In the genomic region with DNA sequence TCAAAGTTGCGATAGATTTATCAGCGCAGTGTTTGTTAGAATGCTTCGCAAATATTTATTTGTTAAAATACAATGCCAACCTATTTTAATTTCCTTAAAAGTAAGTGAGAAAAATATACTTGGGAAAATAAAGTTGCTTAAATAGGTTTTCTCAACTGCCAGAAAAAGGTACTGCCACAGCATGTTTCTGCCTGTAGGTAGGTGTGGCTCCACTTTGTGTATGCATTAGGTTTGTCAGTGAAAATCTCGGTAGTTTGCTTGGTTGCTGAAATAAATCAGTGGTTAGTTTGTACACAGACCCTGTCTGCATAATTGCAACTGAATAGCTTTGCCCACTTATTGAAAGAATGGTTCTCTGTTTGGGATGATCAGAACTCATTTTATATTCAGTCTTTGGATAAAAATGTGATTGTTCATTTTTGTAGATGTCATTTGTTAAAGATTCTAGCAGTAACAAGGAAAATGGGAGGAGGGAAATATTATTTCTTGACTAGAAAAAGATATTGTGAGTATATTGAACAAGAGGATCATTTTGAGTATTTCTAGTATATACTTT, we compare ENCODE assay signal across 24 cellular contexts. TPM values are rescaled to one million over a fixed set of nuclear protein-coding genes. Genes with fewer than 3 reads are reported as not detected.
A peak's percentile ranks its signal among the peaks of the same experiment; 100 is the strongest.
DNase-seq lines count a peak whose midpoint lies in the region; ATAC-seq, FAIRE-seq and TF ChIP-seq lines count a peak whose summit lies in the region.
"Had no signal": no experiment of that assay in that cellular context is flagged by ENCODE, and none has a peak within 500 bp of the region (broad histone marks: within the 10 kb centered on the region; RNA-seq: fewer than 3 reads in every experiment).

No MANE protein-coding gene starts in this region.

- ATAC-seq in HG02973 (IDR thresholded peaks at IDR 0.05; ENCODE audit: unreplicated experiment), result no peak
- ATAC-seq: body of pancreas; K562; left cardiac atrium; Right ventricle myocardium inferior; stimulated activated naive CD8-positive, alpha-beta T cell treated with anti-CD3 and anti-CD28 coated beads, Interleukin-15, Interleukin-2, amounts not matched to agents 100 U/mL and 50 U/mL, for 24 hours had no signal

- no peaks in the 10 kb centered on the region for H3K27me3 Mint-ChIP-seq in MCF 10A (ENCODE audit: insufficient read depth, unreplicated experiment)
- H3K27me3 Mint-ChIP-seq in activated T-helper 2 cell treated with anti-CD3 and anti-CD28 coated beads, Interferon-gamma antibody, Interleukin-2, Interleukin-4, amounts not matched to agents 10 μg/mL and 5 μg/mL and 100 μg/mL, durations not matched to agents 14 hours and 24 hours and 36 hours (ENCODE audit: low read depth), result no peaks in the 10 kb centered on the region
- H3K27me3 Mint-ChIP-seq: activated naive CD8-positive, alpha-beta T cell treated with anti-CD3 and anti-CD28 coated beads, Interleukin-2, amount 10 ng/mL, durations not matched to agents 7 days and 5 days; B cell; dendritic cell treated with granulocyte-macrophage colony-stimulating factor and Interleukin-4, amounts not matched to agents 40 ng/mL and 50 ng/mL, for 4 days; progenitor cell of endocrine pancreas had no signal

- H3K9me3 Mint-ChIP-seq in MCF 10A (ENCODE audit: unreplicated experiment), result no peaks in the 10 kb centered on the region
- no peaks in the 10 kb centered on the region for H3K9me3 Mint-ChIP-seq in activated T-helper 2 cell treated with anti-CD3 and anti-CD28 coated beads, Interferon-gamma antibody, Interleukin-2, Interleukin-4, amounts not matched to agents 10 μg/mL and 5 μg/mL and 100 μg/mL, durations not matched to agents 14 hours and 24 hours and 36 hours
- H3K9me3 Mint-ChIP-seq: activated T-helper 1 cell treated with anti-CD3 and anti-CD28 coated beads, Interleukin-12 subunit alpha, Interleukin-12 subunit beta, Interleukin-2, Interleukin-4 antibody, amounts not matched to agents 30 ng/mL and 10 ng/mL and 1 ng/mL, durations not matched to agents 14 hours and 24 hours and 36 hours; dendritic cell treated with granulocyte-macrophage colony-stimulating factor and Interleukin-4, amounts not matched to agents 40 ng/mL and 50 ng/mL, for 4 days had no signal

- no peak overlapping the region for H3K4me3 Mint-ChIP-seq in MCF 10A (ENCODE audit: unreplicated experiment)
- H3K4me3 Mint-ChIP-seq in activated T-helper 2 cell treated with anti-CD3 and anti-CD28 coated beads, Interferon-gamma antibody, Interleukin-2, Interleukin-4, amounts not matched to agents 10 μg/mL and 5 μg/mL and 100 μg/mL, durations not matched to agents 14 hours and 24 hours and 36 hours (ENCODE audit: low read depth), result no peak overlapping the region
- H3K4me3 Mint-ChIP-seq: activated naive CD8-positive, alpha-beta T cell treated with anti-CD3 and anti-CD28 coated beads, Interleukin-2, amount 10 ng/mL, durations not matched to agents 7 days and 5 days; activated T-helper 1 cell treated with anti-CD3 and anti-CD28 coated beads, Interleukin-12 subunit alpha, Interleukin-12 subunit beta, Interleukin-2, Interleukin-4 antibody, amounts not matched to agents 30 ng/mL and 10 ng/mL and 1 ng/mL, durations not matched to agents 14 hours and 24 hours and 36 hours; B cell; dendritic cell treated with granulocyte-macrophage colony-stimulating factor and Interleukin-4, amounts not matched to agents 40 ng/mL and 50 ng/mL, for 4 days had no signal

- peaks cover 5% of the 10 kb centered on the region for H3K36me3 Mint-ChIP-seq in MCF 10A (ENCODE audit: insufficient read depth, unreplicated experiment)
- H3K36me3 Mint-ChIP-seq in activated T-helper 2 cell treated with anti-CD3 and anti-CD28 coated beads, Interferon-gamma antibody, Interleukin-2, Interleukin-4, amounts not matched to agents 10 μg/mL and 5 μg/mL and 100 μg/mL, durations not matched to agents 14 hours and 24 hours and 36 hours (ENCODE audit: low read depth), result peaks cover 3% of the 10 kb centered on the region

- H3K27ac ChIP-seq in breast epithelium (no peak overlapping the region), esophagus squamous epithelium (peak overlapping the region; percentile 56 to 82 (median 72)), vagina (peak overlapping the region; percentile 32)
- H3K27ac ChIP-seq: 22Rv1, body of pancreas had no signal

- H3K4me1 ChIP-seq in breast epithelium, result no peaks in the 10 kb centered on the region
- peaks cover 0 to 52% (median 0%) of the 10 kb centered on the region in 3 donors for H3K4me1 ChIP-seq in esophagus squamous epithelium
- peaks cover 29% of the 10 kb centered on the region for H3K4me1 ChIP-seq in vagina
- H3K4me1 ChIP-seq: body of pancreas had no signal

- WGBS in esophagus squamous epithelium, 2 donors, result 31 to 56% methylated on average over 4 of the region's 4 CpGs

- POLR2A ChIA-PET in MCF 10A (lab: Yijun Ruan, JAX), result interaction anchor here (0.9 to 6.7 kb wide), 6 partner anchors 9 to 245 kb away, joined by 3 to 79 read pairs (median 6); a partner anchor contains a TSS

- H3K4me3 ChIP-seq in breast epithelium (no peak overlapping the region), esophagus squamous epithelium (peak overlapping the region in 1 of 4 donors; percentile 31), vagina (no peak overlapping the region)
- H3K4me3 ChIP-seq: body of pancreas, K562 had no signal

- H3K27ac Mint-ChIP-seq in MCF 10A (ENCODE audit: low read depth, unreplicated experiment), result peak overlapping the region; percentile 41
- no peak overlapping the region for H3K27ac Mint-ChIP-seq in activated T-helper 2 cell treated with anti-CD3 and anti-CD28 coated beads, Interferon-gamma antibody, Interleukin-2, Interleukin-4, amounts not matched to agents 10 μg/mL and 5 μg/mL and 100 μg/mL, durations not matched to agents 14 hours and 24 hours and 36 hours
- H3K27ac Mint-ChIP-seq: activated naive CD8-positive, alpha-beta T cell treated with anti-CD3 and anti-CD28 coated beads, Interleukin-2, amount 10 ng/mL, durations not matched to agents 7 days and 5 days; activated T-helper 1 cell treated with anti-CD3 and anti-CD28 coated beads, Interleukin-12 subunit alpha, Interleukin-12 subunit beta, Interleukin-2, Interleukin-4 antibody, amounts not matched to agents 30 ng/mL and 10 ng/mL and 1 ng/mL, durations not matched to agents 14 hours and 24 hours and 36 hours; B cell; dendritic cell treated with granulocyte-macrophage colony-stimulating factor and Interleukin-4, amounts not matched to agents 40 ng/mL and 50 ng/mL, for 4 days; progenitor cell of endocrine pancreas had no signal

- BruUV-seq in MCF 10A (replicated peaks; lab: Mats Ljungman, UMichigan), result no TSS peak

- intact Hi-C loops in MCF 10A (cut with micrococcal nuclease), result no loop called here
- intact Hi-C loops in breast epithelium (cut with DNase I; ENCODE audit: low total_unique reads), result no loop called here
- intact Hi-C loops in esophagus squamous epithelium (cut with DNase I), result no loop called here
- intact Hi-C loops in vagina (cut with DNase I), result no loop called here
- intact Hi-C loops in activated T-helper 2 cell treated with anti-CD3 and anti-CD28 coated beads, Interferon-gamma antibody, Interleukin-2, Interleukin-4, amounts not matched to agents 10 μg/mL and 5 μg/mL and 100 μg/mL, durations not matched to agents 14 hours and 24 hours and 36 hours (cut with micrococcal nuclease), result no loop called here

- H3K36me3 ChIP-seq in breast epithelium (no peaks in the 10 kb centered on the region), esophagus squamous epithelium (no peaks in the 10 kb centered on the region), vagina (no peaks in the 10 kb centered on the region)

- no peak for FAIRE-seq in urothelium cell line (lab: Jason Lieb, UNC)
- FAIRE-seq: endothelial cell of umbilical vein, K562 had no signal

- H3K9me3 ChIP-seq in breast epithelium, result no peaks in the 10 kb centered on the region
- H3K9me3 ChIP-seq in esophagus squamous epithelium, result no peaks in the 10 kb centered on the region
- H3K9me3 ChIP-seq in vagina, result no peaks in the 10 kb centered on the region
- H3K9me3 ChIP-seq: body of pancreas had no signal

- TF ChIP-seq POLR2A in breast epithelium (IDR thresholded peaks at IDR 0.05) (no peak), esophagus squamous epithelium (IDR thresholded peaks at IDR 0.05) (no peak), vagina (IDR thresholded peaks at IDR 0.05) (no peak)

- CTCF ChIA-PET in MCF 10A (lab: Yijun Ruan, JAX), result interaction anchor here (0.6 to 1.5 kb wide), 4 partner anchors 22 to 1651 kb away, joined by 3 read pairs; no protein-coding TSS in a partner anchor

- DNase-seq in MCF 10A (ENCODE audit: unreplicated experiment) (no peak), breast epithelium (ENCODE audit: low spot score in 2 of 2) (no peak), esophagus squamous epithelium (lab: John Stamatoyannopoulos, UW) (no peak), middle frontal gyrus (ENCODE audit: extremely low spot score, low spot score) (peak; percentile 58), vagina (ENCODE audit: extremely low spot score in 2 of 2) (no peak), urothelium cell line (ENCODE audit: low spot score) (no peak)
- no peak for DNase-seq in activated T-helper 2 cell treated with anti-CD3 and anti-CD28 coated beads, Interferon-gamma antibody, Interleukin-2, Interleukin-4, amounts not matched to agents 10 μg/mL and 5 μg/mL and 100 μg/mL, durations not matched to agents 14 hours and 24 hours and 36 hours (ENCODE audit: low spot score)
- DNase-seq: activated CD4-positive, alpha-beta T cell treated with anti-CD3 and anti-CD28 coated beads for 1 hour; activated naive CD8-positive, alpha-beta T cell treated with anti-CD3 and anti-CD28 coated beads, Interleukin-2, amount 10 ng/mL, durations not matched to agents 7 days and 5 days; body of pancreas; left cardiac atrium; NCI-H187; NCI-H2227 treated with DMSO at 0.1 percent for 48 hours; NCI-H748 treated with DMSO at 0.1 percent for 48 hours; stimulated activated naive CD8-positive, alpha-beta T cell treated with anti-CD3 and anti-CD28 coated beads, Interleukin-15, Interleukin-2, amounts not matched to agents 100 U/mL and 50 U/mL, for 24 hours had no signal

- H3K27me3 ChIP-seq in breast epithelium (no peaks in the 10 kb centered on the region), esophagus squamous epithelium (no peaks in the 10 kb centered on the region), vagina (no peaks in the 10 kb centered on the region)
- H3K27me3 ChIP-seq: body of pancreas had no signal

- peaks cover 33% of the 10 kb centered on the region for H3K4me1 Mint-ChIP-seq in MCF 10A (ENCODE audit: insufficient read depth, unreplicated experiment)
- peaks cover 8% of the 10 kb centered on the region for H3K4me1 Mint-ChIP-seq in activated T-helper 2 cell treated with anti-CD3 and anti-CD28 coated beads, Interferon-gamma antibody, Interleukin-2, Interleukin-4, amounts not matched to agents 10 μg/mL and 5 μg/mL and 100 μg/mL, durations not matched to agents 14 hours and 24 hours and 36 hours (ENCODE audit: low read depth)

- no peak for TF ChIP-seq CTCF in MCF 10A (IDR thresholded peaks at IDR 0.05; ENCODE audit: unreplicated experiment)
- no peak for TF ChIP-seq CTCF in breast epithelium (IDR thresholded peaks at IDR 0.05)
- peak in 1 of 6 experiments; percentile 8 for TF ChIP-seq CTCF in esophagus squamous epithelium (IDR thresholded peaks at IDR 0.05)
- TF ChIP-seq CTCF in vagina (IDR thresholded peaks at IDR 0.05), result no peak

RNA-seq across cellular contexts. Expression of a gene that starts 25.7 kb away (rescaled TPM):
- total RNA-seq in MCF 10A (2022), result 19.6 and 23.3 TPM in 2 replicates
- 10 to 100 TPM; 10.7 to 15.7 (median 14.1) TPM for total RNA-seq in breast epithelium
- 10 to 100 TPM in 3 of 4 donors, 1 to 10 TPM in 1; 9.1 to 12.8 (median 10.4) TPM for total RNA-seq in esophagus squamous epithelium
- 5.4 TPM for total RNA-seq in vagina
- 8.3 and 9.8 TPM in 2 replicates for total RNA-seq in activated T-helper 2 cell treated with anti-CD3 and anti-CD28 coated beads, Interferon-gamma antibody, Interleukin-2, Interleukin-4, amounts not matched to agents 10 μg/mL and 5 μg/mL and 100 μg/mL, durations not matched to agents 14 hours and 24 hours and 36 hours

RNA-seq across cellular contexts. Expression of a gene that starts 26.2 kb away (rescaled TPM):
- total RNA-seq in MCF 10A (2022) (10.4 and 10.5 TPM in 2 replicates), breast epithelium (10 to 100 TPM; 13.6 to 26.3 (median 23.3) TPM), esophagus squamous epithelium (10 to 100 TPM; 21.2 to 24.7 (median 22.2) TPM), vagina (12.0 TPM)
- 17.4 and 21.6 TPM in 2 replicates for total RNA-seq in activated T-helper 2 cell treated with anti-CD3 and anti-CD28 coated beads, Interferon-gamma antibody, Interleukin-2, Interleukin-4, amounts not matched to agents 10 μg/mL and 5 μg/mL and 100 μg/mL, durations not matched to agents 14 hours and 24 hours and 36 hours

Comparison
In these comparisons a context has a peak if more than half of its experiments do, and no peak if none do; other contexts are left out.
1. H3K27ac ChIP-seq: peak in esophagus squamous epithelium (4 of 4) and vagina (single experiment); none in breast epithelium (0 of 2).